Comparison of ENCODE assay signal across 10 cellular contexts in genomic region chr12:42756841-42757661, GRCh38.
DNase-seq lines count a peak whose midpoint lies in the region; ATAC-seq and TF ChIP-seq lines count a peak whose summit lies in the region.
"Had no signal": no experiment of that assay in that cellular context is flagged by ENCODE, and none has a peak within 500 bp of the region (broad histone marks: within the 10 kb centered on the region; RNA-seq: fewer than 3 reads in every experiment).

No MANE protein-coding gene starts in this region.

- TF ChIP-seq POLR2A in GM18505 (IDR thresholded peaks at IDR 0.05; ENCODE audit: borderline replicate concordance, extremely low read depth, insufficient read depth, insufficient read length): no peak

- no peaks in the 10 kb centered on the region for H3K79me2 ChIP-seq in neural cell (replicated peaks; ENCODE audit: insufficient read depth, low read length)

- DNase-seq in cardiac fibroblast (ENCODE audit: low read depth in 2 of 2) (peak; percentile 57 to 94), NCI-H1105 treated with DMSO at 0.1 percent for 48 hours (lab: John Stamatoyannopoulos, UW) (no peak), NCI-H2081 treated with DMSO at 0.1 percent for 48 hours (lab: John Stamatoyannopoulos, UW) (no peak)
- DNase-seq: activated naive CD8-positive, alpha-beta T cell treated with anti-CD3 and anti-CD28 coated beads, Interleukin-2, amount 10 ng/mL, durations not matched to agents 7 days and 5 days; stimulated activated CD4-positive, alpha-beta T cell treated with anti-CD3 and anti-CD28 coated beads, Interleukin-12 subunit alpha, Interleukin-12 subunit beta, amount 100 ng/mL, for 4 hours had no signal

- no peaks in the 10 kb centered on the region for H3K9me2 ChIP-seq in neural cell (ENCODE audit: insufficient read depth, low read length)

- H3K4me2 ChIP-seq in neural cell (ENCODE audit: low read length): peak overlapping the region; percentile 31

- TF ChIP-seq RAD21 in neural cell (conservative IDR thresholded peaks at IDR 0.05): peak; percentile 55

- H3K27me3 ChIP-seq in neural cell (ENCODE audit: insufficient read depth, low read depth, low read length): no peaks in the 10 kb centered on the region

- H3K4me3 ChIP-seq in cardiac fibroblast (replicated peaks in 1 of 2; ENCODE audit: low read depth in 2 of 2, low read length in 2 of 2) (no peak overlapping the region), neural cell (ENCODE audit: low read length) (peak overlapping the region; percentile 41)

- H3K9me3 ChIP-seq in neural cell (ENCODE audit: low read length): no peaks in the 10 kb centered on the region

- H4K20me1 ChIP-seq in neural cell (ENCODE audit: insufficient read depth): no peaks in the 10 kb centered on the region

- H3K36me3 ChIP-seq in neural cell (ENCODE audit: insufficient read depth, low read length): no peaks in the 10 kb centered on the region

- H3K9ac ChIP-seq in neural cell (ENCODE audit: low read length): peak overlapping the region; percentile 45

- no peak overlapping the region for H2AFZ ChIP-seq in neural cell (ENCODE audit: low read depth, low read length)

- TF ChIP-seq EP300 in neural cell (conservative IDR thresholded peaks at IDR 0.05; ENCODE audit: poor library complexity, severe bottlenecking): peak; percentile 82

- ATAC-seq in GM18498 (IDR thresholded peaks at IDR 0.05; ENCODE audit: unreplicated experiment) (peak; percentile 41), HG03460 (IDR thresholded peaks at IDR 0.05; ENCODE audit: unreplicated experiment) (peak; percentile 55), HG02588 (IDR thresholded peaks at IDR 0.05; ENCODE audit: unreplicated experiment) (no peak), GM18505 (IDR thresholded peaks at IDR 0.05; ENCODE audit: unreplicated experiment) (no peak)

- peak overlapping the region; percentile 89 for H3K27ac ChIP-seq in neural cell (ENCODE audit: low read length)

- TF ChIP-seq CTCF in cardiac fibroblast (IDR thresholded peaks at IDR 0.05; ENCODE audit: low read depth, low read length) (no peak), neural cell (IDR thresholded peaks at IDR 0.05; ENCODE audit: poor library complexity, severe bottlenecking) (no peak)

- peaks cover 7% of the 10 kb centered on the region for H3F3A ChIP-seq in neural cell (ENCODE audit: insufficient read depth, low read length, poor library complexity, severe bottlenecking)

TF ChIP-seq in neural cell, 6 proteins besides CTCF, POLR2A, EP300 and RAD21:
- TF ChIP-seq SMC3 (conservative IDR thresholded peaks at IDR 0.05; ENCODE audit: poor library complexity): peak; percentile 60
- TF ChIP-seq REST (IDR thresholded peaks at IDR 0.05; ENCODE audit: borderline replicate concordance): peak; percentile 13
- no peak for TF ChIP-seq TAF1 (IDR thresholded peaks at IDR 0.05; ENCODE audit: low read depth)
- peak; percentile 46 for TF ChIP-seq POLR2AphosphoS5 (IDR thresholded peaks at IDR 0.05)

Comparison
In these comparisons a context has a peak if more than half of its experiments do, and no peak if none do; other contexts are left out.
1. ATAC-seq: peak in GM18498 (single experiment) and HG03460 (single experiment); none in HG02588 (single experiment) and GM18505 (single experiment).
2. DNase-seq: peak in cardiac fibroblast (2 of 2); none in NCI-H1105 treated with DMSO at 0.1 percent for 48 hours (single experiment) and NCI-H2081 treated with DMSO at 0.1 percent for 48 hours (single experiment).